ENCODE assay signal across 8 cellular contexts in the genomic region with DNA sequence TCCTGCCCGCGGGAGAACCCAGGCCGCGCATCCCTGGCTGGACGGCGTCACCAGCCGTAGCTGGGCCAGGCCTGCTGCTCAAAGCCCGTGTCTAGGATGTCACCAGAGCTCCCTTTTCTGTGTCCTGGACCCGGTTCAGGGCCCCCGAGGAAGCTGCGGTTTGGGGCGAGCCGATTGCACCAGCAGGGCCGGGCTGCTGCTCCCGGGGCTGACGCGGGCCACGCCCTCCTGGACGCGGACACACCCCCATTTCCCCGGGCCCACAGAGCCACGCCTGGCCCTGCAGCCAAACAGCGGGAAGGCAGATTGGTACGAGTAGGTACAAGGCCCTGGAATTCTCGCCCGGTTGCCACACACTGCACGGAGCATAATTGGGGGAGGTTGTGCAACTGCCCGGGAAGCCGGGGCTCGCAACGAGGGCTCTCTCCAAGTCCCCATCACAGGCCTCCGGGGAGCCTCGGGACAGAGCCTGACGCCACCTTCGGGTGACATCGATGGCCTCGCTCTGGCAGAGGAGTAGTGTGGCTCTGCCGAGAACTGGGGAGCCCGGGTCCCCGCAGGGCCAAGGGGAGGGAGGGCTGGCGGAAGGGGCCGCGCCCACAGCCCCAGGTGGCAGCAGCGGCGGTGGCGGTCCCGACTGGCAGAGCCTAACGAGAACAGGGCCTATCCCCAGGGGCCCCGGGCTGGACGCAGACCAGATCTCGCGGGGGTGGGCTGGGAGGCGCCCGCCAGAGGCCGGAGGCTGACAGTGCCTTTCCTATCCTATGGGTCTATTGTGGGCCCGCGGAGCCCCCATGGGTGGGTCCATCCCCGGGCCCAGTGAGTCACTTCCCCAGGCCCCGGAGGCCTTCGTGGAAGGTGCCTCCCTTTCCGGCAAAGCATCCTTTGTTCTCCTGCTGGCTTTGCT. TPM values are rescaled to one million over a fixed set of nuclear protein-coding genes. Genes with fewer than 3 reads are reported as not detected.
DNase-seq lines count a peak whose midpoint lies in the region; ATAC-seq and TF ChIP-seq lines count a peak whose summit lies in the region.

No MANE protein-coding gene starts in this region.

- DNase-seq in NCI-H748 (lab: John Stamatoyannopoulos, UW; ENCODE audit: unreplicated experiment): peak; percentile 77
- DNase-seq in activated T-cell treated with anti-CD3 and anti-CD28 coated beads, Interleukin-2, amount 50 U/mL, for 24 hours: peak; percentile 80
- peak; percentile 48 for DNase-seq in fibroblast of peridontal ligament (ENCODE audit: extremely low read depth)
- DNase-seq in natural killer cell: peak; percentile 36
- no peak for DNase-seq in thoracic aorta (ENCODE audit: low spot score)

- TF ChIP-seq CTCF in natural killer cell (IDR thresholded peaks at IDR 0.05): no peak
- TF ChIP-seq CTCF in thoracic aorta (IDR thresholded peaks at IDR 0.05): no peak

- H3K4me1 ChIP-seq in thoracic aorta (ENCODE audit: control insufficient read depth in 1 of 2, low read depth in 2 of 2): peaks cover 5 to 16% of the 10 kb centered on the region in 2 donors

- H3K4me3 ChIP-seq in thoracic aorta: peak overlapping the region; percentile 73

- H3K9me3 ChIP-seq in thoracic aorta: no peaks in the 10 kb centered on the region

- no peaks in the 10 kb centered on the region for H3K27me3 ChIP-seq in thoracic aorta (replicated peaks; ENCODE audit: insufficient read depth)

- no peaks in the 10 kb centered on the region for H3K36me3 ChIP-seq in thoracic aorta

- peaks cover 19% of the 10 kb centered on the region for H3K4me1 Mint-ChIP-seq in activated T-cell treated with anti-CD3 and anti-CD28 coated beads, Interleukin-2, amount 50 U/mL, for 24 hours (ENCODE audit: low read depth)
- H3K4me1 Mint-ChIP-seq in natural killer cell: peaks cover 0 to 16% of the 10 kb centered on the region in 2 donors

- no peaks in the 10 kb centered on the region for H3K36me3 Mint-ChIP-seq in activated T-cell treated with anti-CD3 and anti-CD28 coated beads, Interleukin-2, amount 50 U/mL, for 24 hours (ENCODE audit: low read depth)
- H3K36me3 Mint-ChIP-seq in natural killer cell: no peaks in the 10 kb centered on the region

- peaks cover 38% of the 10 kb centered on the region for H3K27me3 Mint-ChIP-seq in activated T-cell treated with anti-CD3 and anti-CD28 coated beads, Interleukin-2, amount 50 U/mL, for 24 hours
- peaks cover 0 to 4% of the 10 kb centered on the region in 2 donors for H3K27me3 Mint-ChIP-seq in natural killer cell (ENCODE audit: low read depth in 2 of 2)

- peak; percentile 59 for ATAC-seq in GM19397 (IDR thresholded peaks at IDR 0.05; ENCODE audit: unreplicated experiment)
- peak; percentile 55 to 71 (median 69) for ATAC-seq in natural killer cell
- ATAC-seq in thoracic aorta (ENCODE audit: insufficient number of reproducible peaks, low FRiP score, low read depth): no peak
- ATAC-seq in HG03097 (IDR thresholded peaks at IDR 0.05; ENCODE audit: low FRiP score, unreplicated experiment): no peak
- no peak for ATAC-seq in GM18873 (IDR thresholded peaks at IDR 0.05; ENCODE audit: low FRiP score, unreplicated experiment)

- H3K27ac Mint-ChIP-seq in activated T-cell treated with anti-CD3 and anti-CD28 coated beads, Interleukin-2, amount 50 U/mL, for 24 hours: no peak overlapping the region
- no peak overlapping the region for H3K27ac Mint-ChIP-seq in natural killer cell

- peak overlapping the region; percentile 31 to 52 for H3K27ac ChIP-seq in thoracic aorta

- intact Hi-C loops in natural killer cell (cut with micrococcal nuclease): no loop called here

- peak overlapping the region; percentile 70 for H3K4me3 Mint-ChIP-seq in activated T-cell treated with anti-CD3 and anti-CD28 coated beads, Interleukin-2, amount 50 U/mL, for 24 hours
- H3K4me3 Mint-ChIP-seq in natural killer cell: peak overlapping the region; percentile 72

- no peaks in the 10 kb centered on the region for H3K9me3 Mint-ChIP-seq in activated T-cell treated with anti-CD3 and anti-CD28 coated beads, Interleukin-2, amount 50 U/mL, for 24 hours
- no peaks in the 10 kb centered on the region for H3K9me3 Mint-ChIP-seq in natural killer cell

RNA-seq across cellular contexts. Expression of gene KCTD15, which starts 23.5 kb away (rescaled TPM):
- 1 to 10 TPM in 2 of 3 donors, under 1 TPM in 1; 0.59 to 4.7 (median 1.4) TPM for total RNA-seq in natural killer cell
- 10 to 100 TPM; 57.5 to 72.2 TPM for total RNA-seq in thoracic aorta

Comparison
In these comparisons a context has a peak if more than half of its experiments do, and no peak if none do; other contexts are left out.
1. ATAC-seq: peak in GM19397 (single experiment) and natural killer cell (3 of 3); none in thoracic aorta (single experiment), HG03097 (single experiment) and GM18873 (single experiment).
2. RNA of gene KCTD15, which starts 23.5 kb away (total RNA-seq): 57.5 to 72.2 TPM in thoracic aorta; 0.59 to 4.7 TPM in natural killer cell; every median in the first group is over 10 times any median in the second.